Comparison of ENCODE assay signal across 12 cellular contexts in genomic region chrX:2694868-2695267, GRCh38. TPM values are rescaled to one million over a fixed set of nuclear protein-coding genes. Genes with fewer than 3 reads are reported as not detected.
DNase-seq lines count a peak whose midpoint lies in the region; ATAC-seq and TF ChIP-seq lines count a peak whose summit lies in the region.
"Had no signal": no experiment of that assay in that cellular context is flagged by ENCODE, and none has a peak within 500 bp of the region (broad histone marks: within the 10 kb centered on the region; RNA-seq: fewer than 3 reads in every experiment).

No MANE protein-coding gene starts in this region.

- POLR2A ChIA-PET in activated B cell treated with CpG ODN at 0.5 μM for 24 hours (lab: Charles Lee) = no interaction called here

- H3K4me3 ChIP-seq in gastroesophageal sphincter (peak overlapping the region in 1 of 2 donors; percentile 84), spleen (no peak overlapping the region)
- H3K4me3 ChIP-seq: A549, SJCRH30 had no signal

- H3K4me1 Mint-ChIP-seq in activated CD4-positive, alpha-beta T cell treated with anti-CD3 and anti-CD28 coated beads, Interleukin-2, amount 10 ng/mL, durations not matched to agents 24 days and 14 days = peaks cover 67% of the 10 kb centered on the region
- peaks cover 80% of the 10 kb centered on the region for H3K4me1 Mint-ChIP-seq in activated B cell treated with CpG ODN at 0.5 μM for 24 hours

- 54 to 79% methylated on average over 7 of the region's 7 CpGs for WGBS in gastroesophageal sphincter (ENCODE audit: low coverage in 1 of 2), 2 donors
- 61 to 79% (median 76%) methylated on average over 7 of the region's 7 CpGs for WGBS in spleen, 5 donors

- intact Hi-C loops in activated CD4-positive, alpha-beta T cell treated with anti-CD3 and anti-CD28 coated beads, Interleukin-2, amount 10 ng/mL, durations not matched to agents 24 days and 14 days (cut with micrococcal nuclease) = loop anchor here (5.0 to 10.0 kb wide), 2 partner anchors 270 to 1243 kb away; partner anchors contain the start of gene ASMTL
- intact Hi-C loops in activated B cell treated with CpG ODN at 0.5 μM for 24 hours (cut with micrococcal nuclease) (loop anchor here (5.0 kb wide), 6 partner anchors 32 to 1303 kb away; partner anchors contain the start of genes DHRSX, PRKX, SLC25A6 and ZBED1), spleen (cut with DNase I; ENCODE audit: low total_unique reads) (loop anchor here (10.0 kb wide), 1 partner anchor 200 kb away; no protein-coding TSS in a partner anchor)

- peak overlapping the region; percentile 98 for H3K27ac Mint-ChIP-seq in activated CD4-positive, alpha-beta T cell treated with anti-CD3 and anti-CD28 coated beads, Interleukin-2, amount 10 ng/mL, durations not matched to agents 24 days and 14 days
- peak overlapping the region; percentile 37 for H3K27ac Mint-ChIP-seq in activated B cell treated with CpG ODN at 0.5 μM for 24 hours

- DNase-seq in activated CD4-positive, alpha-beta T cell treated with anti-CD3 and anti-CD28 coated beads, Interleukin-2, amount 10 ng/mL, durations not matched to agents 24 days and 14 days = no peak
- no peak for DNase-seq in activated CD4-positive, alpha-beta T cell treated with anti-CD3 and anti-CD28 coated beads for 1 hour
- DNase-seq in activated B cell treated with CpG ODN at 0.5 μM for 24 hours = no peak
- no peak for DNase-seq in spleen
- no peak for DNase-seq in NCI-H345 (lab: John Stamatoyannopoulos, UW)
- no peak for DNase-seq in GM20000 (ENCODE audit: low spot score)
- no peak for DNase-seq in HuH-7 (ENCODE audit: low spot score)
- DNase-seq: Karpas-422, NCI-H446 treated with DMSO at 0.1 percent for 48 hours, SJCRH30 had no signal

- no peaks in the 10 kb centered on the region for H3K9me3 ChIP-seq in gastroesophageal sphincter
- H3K9me3 ChIP-seq in spleen = no peaks in the 10 kb centered on the region
- H3K9me3 ChIP-seq: A549, SJCRH30 had no signal

- CTCF ChIA-PET in activated B cell treated with CpG ODN at 0.5 μM for 24 hours (lab: Charles Lee) = no interaction called here

- peaks cover 74% of the 10 kb centered on the region for H3K36me3 Mint-ChIP-seq in activated CD4-positive, alpha-beta T cell treated with anti-CD3 and anti-CD28 coated beads, Interleukin-2, amount 10 ng/mL, durations not matched to agents 24 days and 14 days (ENCODE audit: low read depth)
- peaks cover 19% of the 10 kb centered on the region for H3K36me3 Mint-ChIP-seq in activated B cell treated with CpG ODN at 0.5 μM for 24 hours (ENCODE audit: low read depth)

- peak overlapping the region; percentile 95 for H3K4me3 Mint-ChIP-seq in activated CD4-positive, alpha-beta T cell treated with anti-CD3 and anti-CD28 coated beads, Interleukin-2, amount 10 ng/mL, durations not matched to agents 24 days and 14 days
- no peak overlapping the region for H3K4me3 Mint-ChIP-seq in activated B cell treated with CpG ODN at 0.5 μM for 24 hours

- no peaks in the 10 kb centered on the region for H3K27me3 ChIP-seq in gastroesophageal sphincter
- no peaks in the 10 kb centered on the region for H3K27me3 ChIP-seq in spleen (replicated peaks in 1 of 7)
- H3K27me3 ChIP-seq: SJCRH30 had no signal

- no peak for TF ChIP-seq CTCF in activated B cell treated with CpG ODN at 0.5 μM for 24 hours (IDR thresholded peaks at IDR 0.05)
- TF ChIP-seq CTCF in gastroesophageal sphincter (IDR thresholded peaks at IDR 0.05) = no peak
- no peak for TF ChIP-seq CTCF in spleen (IDR thresholded peaks at IDR 0.05 in 8 of 11, conservative IDR thresholded peaks at IDR 0.05 in 3 of 11)
- TF ChIP-seq CTCF in GM20000 (IDR thresholded peaks at IDR 0.05; ENCODE audit: extremely low read depth, missing control alignments) = no peak

- TF ChIP-seq POLR2A in gastroesophageal sphincter (IDR thresholded peaks at IDR 0.05) (no peak), spleen (IDR thresholded peaks at IDR 0.05) (no peak)

- H3K36me3 ChIP-seq in gastroesophageal sphincter = peaks cover 0 to 6% of the 10 kb centered on the region in 2 donors
- H3K36me3 ChIP-seq in spleen = peaks cover 0 to 17% (median 0%) of the 10 kb centered on the region in 6 donors

- H3K27ac ChIP-seq in gastroesophageal sphincter (peak overlapping the region in 3 of 4 donors; percentile 50 to 94 (median 90)), spleen (peak overlapping the region in 5 of 8 donors; percentile 23 to 88 (median 87))
- H3K27ac ChIP-seq: A549, SJCRH30 had no signal

- no peak for ATAC-seq in activated B cell treated with CpG ODN at 0.5 μM for 24 hours (ENCODE audit: low read depth)
- ATAC-seq in gastroesophageal sphincter = no peak
- ATAC-seq: A549 had no signal

- no peaks in the 10 kb centered on the region for H3K9me3 Mint-ChIP-seq in activated CD4-positive, alpha-beta T cell treated with anti-CD3 and anti-CD28 coated beads, Interleukin-2, amount 10 ng/mL, durations not matched to agents 24 days and 14 days
- no peaks in the 10 kb centered on the region for H3K9me3 Mint-ChIP-seq in activated B cell treated with CpG ODN at 0.5 μM for 24 hours

- no peak for TF ChIP-seq EP300 in gastroesophageal sphincter (IDR thresholded peaks at IDR 0.05)

- H3K27me3 Mint-ChIP-seq in activated CD4-positive, alpha-beta T cell treated with anti-CD3 and anti-CD28 coated beads, Interleukin-2, amount 10 ng/mL, durations not matched to agents 24 days and 14 days = no peaks in the 10 kb centered on the region
- no peaks in the 10 kb centered on the region for H3K27me3 Mint-ChIP-seq in activated B cell treated with CpG ODN at 0.5 μM for 24 hours

- H3K4me1 ChIP-seq in gastroesophageal sphincter = peaks cover 2 to 84% (median 45%) of the 10 kb centered on the region in 3 donors
- H3K4me1 ChIP-seq in spleen = peaks cover 34 to 95% (median 84%) of the 10 kb centered on the region in 6 donors

RNA-seq across cellular contexts. Expression of gene CD99, which starts 3.8 kb away (rescaled TPM):
- total RNA-seq in activated CD4-positive, alpha-beta T cell treated with anti-CD3 and anti-CD28 coated beads, Interleukin-2, amount 10 ng/mL, durations not matched to agents 24 days and 14 days = 361 and 371 TPM in 2 replicates
- total RNA-seq in activated B cell treated with CpG ODN at 0.5 μM for 24 hours (86.4 and 102 TPM in 2 replicates), gastroesophageal sphincter (100 to 1,000 TPM; 285 to 421 (median 292) TPM), spleen (100 to 1,000 TPM; 109 to 316 (median 180) TPM)
- polyA plus RNA-seq in spleen = 100 to 1,000 TPM; 101 to 219 (median 189) TPM

RNA-seq across cellular contexts. Expression of gene XG, which starts 57.0 kb away (rescaled TPM):
- total RNA-seq in activated CD4-positive, alpha-beta T cell treated with anti-CD3 and anti-CD28 coated beads, Interleukin-2, amount 10 ng/mL, durations not matched to agents 24 days and 14 days = not detected in 2 replicates
- total RNA-seq in activated B cell treated with CpG ODN at 0.5 μM for 24 hours (not detected in 2 replicates), gastroesophageal sphincter (under 1 TPM in 3 of 4 donors, not detected in 1; 0.19 to 0.67 (median 0.47) TPM), spleen (under 1 TPM in 3 of 7 donors, not detected in 4; 0.19 to 0.87 (median 0.32) TPM)
- under 1 TPM; 0.03 to 0.22 (median 0.15) TPM for polyA plus RNA-seq in spleen
- total RNA-seq: SJCRH30 had no signal
